In genomic region chr3:174633342-174633741, GRCh38 we compare ENCODE assay signal across 8 cellular contexts.
"Had no signal": no experiment of that assay in that cellular context is flagged by ENCODE, and none has a peak within 500 bp of the region (broad histone marks: within the 10 kb centered on the region; RNA-seq: fewer than 3 reads in every experiment).

No MANE protein-coding gene starts in this region.

- H3K4me3 ChIP-seq: K562 had no signal

- H3K4me2 ChIP-seq: KMS-11 had no signal

- H3K4me3 Mint-ChIP-seq: IgD-negative memory B cell had no signal

- ATAC-seq: HepG2, K562 had no signal

- H3K4me1 Mint-ChIP-seq: IgD-negative memory B cell had no signal

- H3K27ac ChIP-seq: HL-60, KMS-11 had no signal

- H3K27ac Mint-ChIP-seq: IgD-negative memory B cell had no signal

- H3K27me3 Mint-ChIP-seq: IgD-negative memory B cell had no signal

- DNase-seq: IMR-90, KBM-7, KG1 had no signal

- H3K9ac ChIP-seq: KMS-11 had no signal

- H3K36me3 Mint-ChIP-seq: IgD-negative memory B cell had no signal
